In the genomic region with DNA sequence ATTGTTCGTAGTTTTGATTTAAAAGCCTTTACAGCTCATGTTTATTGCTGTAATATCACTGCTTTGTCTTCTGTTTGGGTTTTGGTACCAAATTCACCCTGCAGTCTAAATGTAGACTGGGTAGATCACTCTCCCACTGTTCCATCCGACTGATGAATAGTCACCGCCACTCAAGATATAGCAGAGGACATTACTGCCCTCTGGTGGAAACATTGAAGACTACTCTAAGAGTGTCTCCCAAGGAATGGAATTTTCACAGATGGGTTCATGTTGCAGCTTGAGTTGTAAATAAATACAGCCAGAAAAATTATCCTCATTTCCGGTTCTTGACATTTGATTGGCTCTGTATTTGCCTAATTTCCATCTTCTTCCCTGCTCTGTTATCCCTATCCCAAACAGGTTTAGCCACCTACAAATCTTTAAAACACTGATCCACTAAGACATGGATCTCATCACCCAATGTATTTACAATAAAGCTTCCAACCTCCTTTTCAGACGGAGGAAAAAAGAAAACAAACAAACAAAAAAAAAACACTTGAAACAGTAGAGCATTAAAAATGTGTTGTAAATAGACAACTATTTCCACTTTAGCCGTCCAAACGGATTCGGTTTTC, we compare ENCODE assay signal across 8 cellular contexts.
DNase-seq lines count a peak whose midpoint lies in the region; ATAC-seq, FAIRE-seq and TF ChIP-seq lines count a peak whose summit lies in the region.

No MANE protein-coding gene starts in this region.

- TF ChIP-seq POLR2A in H54 (IDR thresholded peaks at IDR 0.05; ENCODE audit: low read depth, low read length): no peak

- H4K20me1 ChIP-seq in PC-3 (ENCODE audit: low read length): no peaks in the 10 kb centered on the region

- H3K27me3 ChIP-seq in PC-3 (ENCODE audit: low read length) (no peaks in the 10 kb centered on the region), lower lobe of right lung (ENCODE audit: low read depth) (no peaks in the 10 kb centered on the region)

- H3K9ac ChIP-seq in PC-3 (ENCODE audit: low read length): no peak overlapping the region; the same call in 1 of the 2 replicates

- H3K27ac ChIP-seq in PC-3 (ENCODE audit: low read length): peak overlapping the region; percentile 71; the same call in 1 of the 2 replicates
- no peak overlapping the region for H3K27ac ChIP-seq in lower lobe of right lung

- peak overlapping the region; percentile 32 for H3K4me2 ChIP-seq in PC-3 (ENCODE audit: low read length)

- TF ChIP-seq RAD21 in Ishikawa (IDR thresholded peaks at IDR 0.05; ENCODE audit: low read depth): peak; percentile 98

- ATAC-seq in PC-3 (peak; percentile 90), lower lobe of right lung (peak; percentile 94 to 95)

- H3K36me3 ChIP-seq in PC-3 (ENCODE audit: low read depth, low read length) (no peaks in the 10 kb centered on the region), lower lobe of right lung (no peaks in the 10 kb centered on the region)

- FAIRE-seq in A204.1 (lab: Jason Lieb, UNC): peak; percentile 83
- peak; percentile 96 for FAIRE-seq in H54 (lab: Jason Lieb, UNC)

- no peak for TF ChIP-seq EP300 in Ishikawa (IDR thresholded peaks at IDR 0.05; ENCODE audit: borderline replicate concordance)

- H3K79me2 ChIP-seq in PC-3 (ENCODE audit: low read length): no peaks in the 10 kb centered on the region

- intact Hi-C loops in PC-3 (cut with micrococcal nuclease): loop anchor here (1.0 to 10.0 kb wide), 8 partner anchors 169 to 1049 kb away; no protein-coding TSS in a partner anchor
- intact Hi-C loops in lower lobe of right lung (cut with DNase I): loop anchor here (10.0 kb wide), 2 partner anchors 179 to 779 kb away; no protein-coding TSS in a partner anchor

- 0 out of 2 replicates have a peak overlapping the region, but pooled peaks have one; percentile 23 for H2AFZ ChIP-seq in PC-3 (ENCODE audit: low read length)

- no TSS peak for BruUV-seq in PC-3 (replicated peaks; lab: Mats Ljungman, UMichigan)

- H3K9me3 ChIP-seq in PC-3 (ENCODE audit: low read length) (no peaks in the 10 kb centered on the region), lower lobe of right lung (no peaks in the 10 kb centered on the region)

- H3K4me3 ChIP-seq in PC-3 (ENCODE audit: low read length) (no peak overlapping the region), lower lobe of right lung (no peak overlapping the region)

- TF ChIP-seq CTCF in GM10248 (IDR thresholded peaks at IDR 0.05; ENCODE audit: control extremely low read depth, extremely low read depth, low read depth, missing control alignments) (peak; percentile 63), PC-3 (conservative IDR thresholded peaks at IDR 0.05; ENCODE audit: low read depth, low read length) (peak; percentile 85), lower lobe of right lung (IDR thresholded peaks at IDR 0.05) (peak; percentile 79)

- H3K4me1 ChIP-seq in PC-3 (ENCODE audit: insufficient read depth, low read length) (peaks cover 19% of the 10 kb centered on the region), lower lobe of right lung (no peaks in the 10 kb centered on the region)

- CTCF ChIA-PET in GM10248 (lab: Yijun Ruan, JAX): interaction anchor here (0.6 to 3.6 kb wide), 26 partner anchors 9 to 967 kb away, joined by 3 to 33 read pairs (median 4); no protein-coding TSS in a partner anchor
- CTCF ChIA-PET in PC-3 (lab: Charles Lee): interaction anchor here (0.6 to 3.6 kb wide), 4 partner anchors 169 to 772 kb away, joined by 3 to 85 read pairs (median 6); partner anchors contain the start of gene CPNE8

- POLR2A ChIA-PET in GM10248 (lab: Yijun Ruan, JAX) (no interaction called here), PC-3 (lab: Charles Lee; ENCODE audit: unreplicated experiment) (no interaction called here)

- peaks cover 3% of the 10 kb centered on the region for H3F3A ChIP-seq in PC-3 (ENCODE audit: low read length, unreplicated experiment)

- DNase-seq in GM10248 (ENCODE audit: extremely low spot score) (peak; percentile 63), H54 (ENCODE audit: insufficient read length, low spot score) (peak; percentile 14), PC-3 (peak; percentile 90), dermis blood vessel endothelial cell (peak; percentile 77), lower lobe of right lung (no peak), NCI-H510A treated with DMSO at 0.1 percent for 48 hours (lab: John Stamatoyannopoulos, UW) (no peak)

- H3K9me2 ChIP-seq in PC-3 (replicated peaks; ENCODE audit: low read length): no peaks in the 10 kb centered on the region

TF ChIP-seq in Ishikawa, 13 proteins besides CTCF, POLR2A, EP300 and RAD21:
- TF ChIP-seq, protein P1, sequence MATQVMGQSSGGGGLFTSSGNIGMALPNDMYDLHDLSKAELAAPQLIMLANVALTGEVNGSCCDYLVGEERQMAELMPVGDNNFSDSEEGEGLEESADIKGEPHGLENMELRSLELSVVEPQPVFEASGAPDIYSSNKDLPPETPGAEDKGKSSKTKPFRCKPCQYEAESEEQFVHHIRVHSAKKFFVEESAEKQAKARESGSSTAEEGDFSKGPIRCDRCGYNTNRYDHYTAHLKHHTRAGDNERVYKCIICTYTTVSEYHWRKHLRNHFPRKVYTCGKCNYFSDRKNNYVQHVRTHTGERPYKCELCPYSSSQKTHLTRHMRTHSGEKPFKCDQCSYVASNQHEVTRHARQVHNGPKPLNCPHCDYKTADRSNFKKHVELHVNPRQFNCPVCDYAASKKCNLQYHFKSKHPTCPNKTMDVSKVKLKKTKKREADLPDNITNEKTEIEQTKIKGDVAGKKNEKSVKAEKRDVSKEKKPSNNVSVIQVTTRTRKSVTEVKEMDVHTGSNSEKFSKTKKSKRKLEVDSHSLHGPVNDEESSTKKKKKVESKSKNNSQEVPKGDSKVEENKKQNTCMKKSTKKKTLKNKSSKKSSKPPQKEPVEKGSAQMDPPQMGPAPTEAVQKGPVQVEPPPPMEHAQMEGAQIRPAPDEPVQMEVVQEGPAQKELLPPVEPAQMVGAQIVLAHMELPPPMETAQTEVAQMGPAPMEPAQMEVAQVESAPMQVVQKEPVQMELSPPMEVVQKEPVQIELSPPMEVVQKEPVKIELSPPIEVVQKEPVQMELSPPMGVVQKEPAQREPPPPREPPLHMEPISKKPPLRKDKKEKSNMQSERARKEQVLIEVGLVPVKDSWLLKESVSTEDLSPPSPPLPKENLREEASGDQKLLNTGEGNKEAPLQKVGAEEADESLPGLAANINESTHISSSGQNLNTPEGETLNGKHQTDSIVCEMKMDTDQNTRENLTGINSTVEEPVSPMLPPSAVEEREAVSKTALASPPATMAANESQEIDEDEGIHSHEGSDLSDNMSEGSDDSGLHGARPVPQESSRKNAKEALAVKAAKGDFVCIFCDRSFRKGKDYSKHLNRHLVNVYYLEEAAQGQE (IDR thresholded peaks at IDR 0.05; ENCODE audit: low read depth): no peak
- 0 out of 2 replicates have a peak, but pooled peaks have one; percentile 35 for TF ChIP-seq TCF12 (IDR thresholded peaks at IDR 0.05; ENCODE audit: low read depth)
- TF ChIP-seq CREB1 (IDR thresholded peaks at IDR 0.05; ENCODE audit: low read depth): no peak
- no peak for TF ChIP-seq ZBTB7A (IDR thresholded peaks at IDR 0.05; ENCODE audit: low read depth)
- 0 out of 2 replicates have a peak, but pooled peaks have one; percentile 16 for TF ChIP-seq TEAD4 (IDR thresholded peaks at IDR 0.05)
- no peak for TF ChIP-seq FOXM1 (IDR thresholded peaks at IDR 0.05; ENCODE audit: borderline replicate concordance, low read depth)

Comparison
In these comparisons a context has a peak if more than half of its experiments do, and no peak if none do; other contexts are left out.
1. DNase-seq: peak in GM10248 (single experiment), H54 (single experiment), PC-3 (single experiment) and dermis blood vessel endothelial cell (single experiment); none in lower lobe of right lung (single experiment) and NCI-H510A treated with DMSO at 0.1 percent for 48 hours (single experiment).
2. Peak in every context shown above with its lines, with median percentiles within 50 percentile points of each other: CTCF ChIP-seq.